In genomic region chr18:57925706-57926105, GRCh38 we compare ENCODE assay signal across 17 cellular contexts.
A peak's percentile ranks its signal among the peaks of the same experiment; 100 is the strongest.
DNase-seq lines count a peak whose midpoint lies in the region; TF ChIP-seq lines count a peak whose summit lies in the region.
"Had no signal": no experiment of that assay in that cellular context is flagged by ENCODE, and none has a peak within 500 bp of the region (broad histone marks: within the 10 kb centered on the region; RNA-seq: fewer than 3 reads in every experiment).

No MANE protein-coding gene starts in this region.

- in situ Hi-C loops in transverse colon (cut with MboI; ENCODE audit: low pct_ligation_motif_present in 1 of 4, low pct_unique_long_range_greater_than_20kb in 1 of 4, low sequenced_read_pairs in 3 of 4), result no loop called here

- H3K36me3 Mint-ChIP-seq in HFFc6 (ENCODE audit: low read depth) (no peaks in the 10 kb centered on the region), Calu3 (ENCODE audit: insufficient read depth, unreplicated experiment) (no peaks in the 10 kb centered on the region)
- H3K36me3 Mint-ChIP-seq: activated naive CD8-positive, alpha-beta T cell treated with anti-CD3 and anti-CD28 coated beads, Interleukin-2, amount 10 ng/mL, durations not matched to agents 7 days and 5 days had no signal

- no peak overlapping the region for H3K27ac ChIP-seq in transverse colon
- H3K27ac ChIP-seq: colonic mucosa, stomach, vagina had no signal

- peak overlapping the region; percentile 39; the same call in 1 of the 2 replicates for H3K27ac Mint-ChIP-seq in HFFc6
- no peak overlapping the region for H3K27ac Mint-ChIP-seq in Calu3 (ENCODE audit: unreplicated experiment)
- H3K27ac Mint-ChIP-seq: activated naive CD8-positive, alpha-beta T cell treated with anti-CD3 and anti-CD28 coated beads, Interleukin-2, amount 10 ng/mL, durations not matched to agents 7 days and 5 days; CD4-positive, alpha-beta T cell; progenitor cell of endocrine pancreas had no signal

- H3K4me1 ChIP-seq in transverse colon, result peaks cover 0 to 1% (median 0%) of the 10 kb centered on the region in 4 donors
- H3K4me1 ChIP-seq: vagina had no signal

- TF ChIP-seq EP300 in transverse colon (IDR thresholded peaks at IDR 0.05; ENCODE audit: low read depth), result no peak

- DNase-seq in HFFc6, result peak; percentile 20
- DNase-seq in amniotic stem cell (lab: John Stamatoyannopoulos, UW), result peak; percentile 11
- DNase-seq in fibroblast of mammary gland (ENCODE audit: low read depth), result peak; percentile 45
- peak; percentile 37 for DNase-seq in stromal cell of bone marrow (ENCODE audit: low read depth)
- no peak for DNase-seq in NCI-H69 (lab: John Stamatoyannopoulos, UW)
- DNase-seq in transverse colon, result no peak
- DNase-seq in Calu3, result no peak
- DNase-seq: activated CD4-positive, alpha-beta T cell treated with anti-CD3 and anti-CD28 coated beads, Interleukin-2, amount 50 U/mL, for 1 hour; activated naive CD8-positive, alpha-beta T cell treated with anti-CD3 and anti-CD28 coated beads, Interleukin-2, amount 10 ng/mL, durations not matched to agents 7 days and 5 days; activated T-cell treated with anti-CD3 and anti-CD28 coated beads, Interleukin-2, amount 50 U/mL, for 4 hours; CD4-positive, alpha-beta T cell; colonic mucosa; NCI-H2029; SHP77; stomach had no signal

- no peak overlapping the region for H3K4me3 Mint-ChIP-seq in HFFc6
- H3K4me3 Mint-ChIP-seq in Calu3 (ENCODE audit: low read depth, unreplicated experiment), result no peak overlapping the region
- H3K4me3 Mint-ChIP-seq: activated naive CD8-positive, alpha-beta T cell treated with anti-CD3 and anti-CD28 coated beads, Interleukin-2, amount 10 ng/mL, durations not matched to agents 7 days and 5 days; activated T-cell treated with anti-CD3 and anti-CD28 coated beads, Interleukin-2, amount 50 U/mL, for 4 hours; CD4-positive, alpha-beta T cell had no signal

- intact Hi-C loops in transverse colon (cut with DNase I; ENCODE audit: low total_unique reads), result no loop called here
- intact Hi-C loops in Calu3 (cut with micrococcal nuclease; ENCODE audit: unreplicated experiment), result no loop called here

- H3K9me3 ChIP-seq in transverse colon, result no peaks in the 10 kb centered on the region
- H3K9me3 ChIP-seq: colonic mucosa, stomach, vagina had no signal

- no peaks in the 10 kb centered on the region for H3K36me3 ChIP-seq in transverse colon
- H3K36me3 ChIP-seq: colonic mucosa, stomach, vagina had no signal

- H3K27me3 Mint-ChIP-seq in HFFc6 (ENCODE audit: insufficient read depth) (peaks cover 3% of the 10 kb centered on the region; the same call in 1 of the 2 replicates), Calu3 (ENCODE audit: unreplicated experiment) (no peaks in the 10 kb centered on the region)
- H3K27me3 Mint-ChIP-seq: activated naive CD8-positive, alpha-beta T cell treated with anti-CD3 and anti-CD28 coated beads, Interleukin-2, amount 10 ng/mL, durations not matched to agents 7 days and 5 days; progenitor cell of endocrine pancreas had no signal

- no TSS peak for BruUV-seq in Calu3 (replicated peaks; lab: Mats Ljungman, UMichigan)

- H3K4me1 Mint-ChIP-seq in HFFc6 (ENCODE audit: low read depth) (peaks cover 29% of the 10 kb centered on the region), Calu3 (ENCODE audit: low read depth, unreplicated experiment) (peaks cover 14% of the 10 kb centered on the region)
- H3K4me1 Mint-ChIP-seq: activated naive CD8-positive, alpha-beta T cell treated with anti-CD3 and anti-CD28 coated beads, Interleukin-2, amount 10 ng/mL, durations not matched to agents 7 days and 5 days had no signal

- H3K27me3 ChIP-seq in transverse colon, result no peaks in the 10 kb centered on the region
- H3K27me3 ChIP-seq: colonic mucosa, stomach, vagina had no signal

- H3K4me3 ChIP-seq in fibroblast of mammary gland (ENCODE audit: control insufficient read depth, low read depth, low read length) (no peak overlapping the region), transverse colon (no peak overlapping the region)
- H3K4me3 ChIP-seq: colonic mucosa, stomach, vagina had no signal

- TF ChIP-seq CTCF in HFFc6 (IDR thresholded peaks at IDR 0.05) (no peak), fibroblast of mammary gland (conservative IDR thresholded peaks at IDR 0.05; ENCODE audit: control insufficient read depth, insufficient read depth, low read depth, low read length) (no peak), transverse colon (IDR thresholded peaks at IDR 0.05) (no peak), Calu3 (IDR thresholded peaks at IDR 0.05; ENCODE audit: unreplicated experiment) (no peak)

- CTCF ChIA-PET in Calu3 (lab: Charles Lee), result no interaction called here

- no peaks in the 10 kb centered on the region for H3K9me3 Mint-ChIP-seq in HFFc6
- peaks cover 6% of the 10 kb centered on the region for H3K9me3 Mint-ChIP-seq in Calu3 (ENCODE audit: low read depth, unreplicated experiment)
- H3K9me3 Mint-ChIP-seq: activated naive CD8-positive, alpha-beta T cell treated with anti-CD3 and anti-CD28 coated beads, Interleukin-2, amount 10 ng/mL, durations not matched to agents 7 days and 5 days; activated T-cell treated with anti-CD3 and anti-CD28 coated beads, Interleukin-2, amount 50 U/mL, for 4 hours; CD4-positive, alpha-beta T cell had no signal

- WGBS in transverse colon (ENCODE audit: low coverage in 1 of 2), 2 donors, result 71 to 81% methylated on average over 1 of the region's 1 CpG

- TF ChIP-seq POLR2A in transverse colon (IDR thresholded peaks at IDR 0.05), result no peak

Comparison
In these comparisons a context has a peak if more than half of its experiments do, and no peak if none do; other contexts are left out.
1. DNase-seq: peak in HFFc6 (single experiment), amniotic stem cell (single experiment), fibroblast of mammary gland (single experiment) and stromal cell of bone marrow (single experiment); none in NCI-H69 (single experiment), transverse colon (single experiment) and Calu3 (single experiment).